11 cellular contexts compared by ENCODE assay signal in genomic region chr9:35847786-35848185, GRCh38. TPM values are rescaled to one million over a fixed set of nuclear protein-coding genes. Genes with fewer than 3 reads are reported as not detected.
DNase-seq lines count a peak whose midpoint lies in the region; ATAC-seq and TF ChIP-seq lines count a peak whose summit lies in the region.
"Had no signal": no experiment of that assay in that cellular context is flagged by ENCODE, and none has a peak within 500 bp of the region (broad histone marks: within the 10 kb centered on the region; RNA-seq: fewer than 3 reads in every experiment).

No MANE protein-coding gene starts in this region.

- no peak for TF ChIP-seq POLR2A in GM18505 (IDR thresholded peaks at IDR 0.05; ENCODE audit: borderline replicate concordance, extremely low read depth, insufficient read depth, insufficient read length)

- TF ChIP-seq CTCF in fibroblast of mammary gland (conservative IDR thresholded peaks at IDR 0.05; ENCODE audit: control insufficient read depth, insufficient read depth, low read depth, low read length): no peak

- ATAC-seq in GM18508 (IDR thresholded peaks at IDR 0.05; ENCODE audit: insufficient read depth, unreplicated experiment) (peak; percentile 9), GM21381 (IDR thresholded peaks at IDR 0.05; ENCODE audit: unreplicated experiment) (peak; percentile 27), HG03432 (IDR thresholded peaks at IDR 0.05; ENCODE audit: unreplicated experiment) (peak; percentile 22), GM18505 (IDR thresholded peaks at IDR 0.05; ENCODE audit: unreplicated experiment) (no peak), esophagus mucosa (no peak)

- DNase-seq in fibroblast of mammary gland (ENCODE audit: low read depth): peak; percentile 28
- DNase-seq in OCI-M2 (lab: John Stamatoyannopoulos, UW; ENCODE audit: unreplicated experiment): no peak
- no peak for DNase-seq in NCI-H128 (lab: John Stamatoyannopoulos, UW; ENCODE audit: unreplicated experiment)
- DNase-seq: activated T-cell treated with anti-CD3 and anti-CD28 coated beads for 4 hours, DND-41, NCI-H1436 had no signal

- H3K4me3 ChIP-seq in fibroblast of mammary gland (ENCODE audit: control insufficient read depth, low read depth, low read length): no peak overlapping the region

RNA-seq across cellular contexts. Expression of gene TMEM8B, which starts 18.8 kb away (rescaled TPM):
- 1.7 TPM for total RNA-seq in esophagus mucosa

RNA-seq across cellular contexts. Expression of gene FAM221B, which starts 19.3 kb away (rescaled TPM):
- not detected for total RNA-seq in esophagus mucosa

RNA-seq across cellular contexts. Expression of gene OR13J1, which starts 22.4 kb away (rescaled TPM):
- total RNA-seq in esophagus mucosa: not detected

RNA-seq across cellular contexts. Expression of gene HINT2, which starts 32.9 kb away (rescaled TPM):
- 30.2 TPM for total RNA-seq in esophagus mucosa

RNA-seq across cellular contexts. Expression of gene SPAG8, which starts 35.7 kb away (rescaled TPM):
- 0.20 TPM for total RNA-seq in esophagus mucosa

Comparison
In these comparisons a context has a peak if more than half of its experiments do, and no peak if none do; other contexts are left out.
1. ATAC-seq: peak in GM18508 (single experiment), GM21381 (single experiment) and HG03432 (single experiment); none in GM18505 (single experiment) and esophagus mucosa (single experiment).